24 cellular contexts compared by ENCODE assay signal in genomic region chr12:59078027-59078426, GRCh38.
A peak's percentile ranks its signal among the peaks of the same experiment; 100 is the strongest.
DNase-seq lines count a peak whose midpoint lies in the region; ATAC-seq and TF ChIP-seq lines count a peak whose summit lies in the region.
"Had no signal": no experiment of that assay in that cellular context is flagged by ENCODE, and none has a peak within 500 bp of the region (broad histone marks: within the 10 kb centered on the region; RNA-seq: fewer than 3 reads in every experiment).

No MANE protein-coding gene starts in this region.

- H3K4me3 ChIP-seq in GM23248 = no peak overlapping the region
- H3K4me3 ChIP-seq in mammary epithelial cell (replicated peaks in 1 of 3; ENCODE audit: insufficient read depth in 1 of 3, low read depth in 2 of 3, low read length in 3 of 3) = no peak overlapping the region
- no peak overlapping the region for H3K4me3 ChIP-seq in hepatocyte
- H3K4me3 ChIP-seq in skin epidermis = no peak overlapping the region
- no peak overlapping the region for H3K4me3 ChIP-seq in HAP-1
- H3K4me3 ChIP-seq: A549 had no signal

- no peaks in the 10 kb centered on the region for H3K36me3 ChIP-seq in GM23248 (ENCODE audit: low read depth)
- no peaks in the 10 kb centered on the region for H3K36me3 ChIP-seq in mammary epithelial cell (ENCODE audit: insufficient read depth, low read length)
- H3K36me3 ChIP-seq in hepatocyte (replicated peaks; ENCODE audit: insufficient read depth, low read depth) = no peaks in the 10 kb centered on the region
- no peaks in the 10 kb centered on the region for H3K36me3 ChIP-seq in HAP-1 (replicated peaks)

- intact Hi-C loops in mammary epithelial cell (cut with micrococcal nuclease) = loop anchor here (2.0 kb wide), 1 partner anchor 23 kb away; no protein-coding TSS in a partner anchor

- CTCF ChIA-PET in mammary epithelial cell (lab: Charles Lee; ENCODE audit: low non-redundant PET) = interaction anchor here (0.7 kb wide), 1 partner anchor 157 kb away, joined by 5 read pairs; no protein-coding TSS in a partner anchor

- WGBS in GM23248 (ENCODE audit: low coverage in 1 of 2, low lambda C conversion rate in 2 of 2, missing lambda C conversion rate in 2 of 2), 2 experiments = 18 to 22% methylated on average over 3 of the region's 3 CpGs
- WGBS in mammary epithelial cell (ENCODE audit: low coverage, missing lambda C conversion rate) = 62% methylated on average over 3 of the region's 3 CpGs
- WGBS in hepatocyte (ENCODE audit: low lambda C conversion rate, missing lambda C conversion rate) = 56% methylated on average over 3 of the region's 3 CpGs

- H4K20me1 ChIP-seq in GM23248 (ENCODE audit: insufficient read depth) (no peaks in the 10 kb centered on the region), mammary epithelial cell (ENCODE audit: insufficient read depth, low read length) (no peaks in the 10 kb centered on the region), hepatocyte (ENCODE audit: insufficient read depth, poor library complexity, severe bottlenecking) (no peaks in the 10 kb centered on the region)

- H3K4me1 ChIP-seq in GM23248 (ENCODE audit: insufficient read depth) = 0 out of 2 replicates have a peak, but pooled peaks cover 4% of the 10 kb centered on the region
- H3K4me1 ChIP-seq in mammary epithelial cell (ENCODE audit: insufficient read depth, low read length) = peaks cover 41% of the 10 kb centered on the region
- H3K4me1 ChIP-seq in hepatocyte (ENCODE audit: insufficient read depth) = peaks cover 19% of the 10 kb centered on the region
- no peaks in the 10 kb centered on the region for H3K4me1 ChIP-seq in HAP-1

- H3K79me2 ChIP-seq in GM23248 (ENCODE audit: insufficient read depth) (no peaks in the 10 kb centered on the region), mammary epithelial cell (ENCODE audit: insufficient read depth, low read length) (no peaks in the 10 kb centered on the region), hepatocyte (no peaks in the 10 kb centered on the region)

- TSS peak; percentile 18 for BruUV-seq in mammary epithelial cell (replicated peaks; lab: Mats Ljungman, UMichigan)

- no peaks in the 10 kb centered on the region for H3K27me3 ChIP-seq in GM23248 (replicated peaks; ENCODE audit: insufficient read depth)
- no peaks in the 10 kb centered on the region for H3K27me3 ChIP-seq in mammary epithelial cell (ENCODE audit: insufficient read depth, low read length)
- H3K27me3 ChIP-seq in hepatocyte = no peaks in the 10 kb centered on the region
- H3K27me3 ChIP-seq in HAP-1 (ENCODE audit: low read depth) = no peaks in the 10 kb centered on the region; the same call in 1 of the 2 replicates

- H3K9me3 ChIP-seq in GM23248 (ENCODE audit: low read depth) (no peaks in the 10 kb centered on the region), mammary epithelial cell (replicated peaks; ENCODE audit: insufficient read depth, low read length) (no peaks in the 10 kb centered on the region), hepatocyte (ENCODE audit: low read depth) (no peaks in the 10 kb centered on the region), HAP-1 (no peaks in the 10 kb centered on the region)
- H3K9me3 ChIP-seq: A549 had no signal

- dilution Hi-C loops in mammary epithelial cell (cut with HindIII; ENCODE audit: low sequenced_read_pairs) = no loop called here

- in situ Hi-C loops in GM23248 (cut with MboI) = loop anchor here (25.0 kb wide), 2 partner anchors 541 to 1091 kb away; no protein-coding TSS in a partner anchor
- in situ Hi-C loops in mammary epithelial cell (cut with MboI; ENCODE audit: low sequenced_read_pairs in 2 of 2) = loop anchor here in 1 of 2 donors (25.0 kb wide), 3 partner anchors 541 to 1091 kb away; no protein-coding TSS in a partner anchor
- in situ Hi-C loops in HAP-1 (cut with MboI; ENCODE audit: low sequenced_read_pairs) = no loop called here

- H3K4me2 ChIP-seq in GM23248 (ENCODE audit: unreplicated experiment) (no peak overlapping the region), mammary epithelial cell (ENCODE audit: insufficient read depth, low read depth, low read length) (peak overlapping the region; percentile 75), hepatocyte (peak overlapping the region; percentile 21)
- H3K4me2 ChIP-seq: A549 had no signal

- H3K9me2 ChIP-seq in GM23248 (ENCODE audit: insufficient read depth) (no peaks in the 10 kb centered on the region), hepatocyte (replicated peaks; ENCODE audit: insufficient read depth) (no peaks in the 10 kb centered on the region)

- ATAC-seq in HG03457 (IDR thresholded peaks at IDR 0.05; ENCODE audit: unreplicated experiment) (no peak), HG03196 (IDR thresholded peaks at IDR 0.05; ENCODE audit: unreplicated experiment) (no peak)
- ATAC-seq: A549; activated CD8-positive, alpha-beta T cell treated with anti-CD3 and anti-CD28 coated beads for 36 hours; SK-N-SH treated with all-trans-retinoic acid at 6 μM for 48 hours; stimulated activated memory B cell treated with anti-CD40 and anti-IgM and Interleukin-4, amounts not matched to agents 10 μg/mL and 1 μg/mL and 100 μg/mL, for 72 hours; T-helper 17 cell had no signal

- H2AFZ ChIP-seq in GM23248 (peak overlapping the region; percentile 31; the same call in 1 of the 2 replicates), mammary epithelial cell (ENCODE audit: low read depth, low read length) (peak overlapping the region; percentile 54), hepatocyte (no peak overlapping the region)

- TF ChIP-seq CTCF in mammary epithelial cell (conservative IDR thresholded peaks at IDR 0.05 in 1 of 2, IDR thresholded peaks at IDR 0.05 in 1 of 2; ENCODE audit: extremely low read depth in 1 of 2, insufficient read depth in 1 of 2, low read depth in 1 of 2, low read length in 2 of 2) (no peak), hepatocyte (IDR thresholded peaks at IDR 0.05; ENCODE audit: poor library complexity) (no peak)

- DNase-seq in GM23248 (no peak), mammary epithelial cell (no peak), hepatocyte (ENCODE audit: low spot score) (peak; percentile 13), HAP-1 (ENCODE audit: low spot score in 2 of 2) (no peak), 8988T (no peak)
- DNase-seq: activated CD8-positive, alpha-beta T cell treated with anti-CD3 and anti-CD28 coated beads for 36 hours; activated naive CD8-positive, alpha-beta T cell treated with anti-CD3 and anti-CD28 coated beads for 36 hours; CD4-positive, alpha-beta memory T cell; central memory CD4-positive, alpha-beta T cell; DMS 273 treated with DMSO at 0.1 percent for 48 hours; KBM-7; kidney; MM.1S; NCI-H2081 treated with DMSO at 0.1 percent for 48 hours; NCI-H345; OCI-M1; stimulated activated CD4-positive, alpha-beta T cell treated with anti-CD3 and anti-CD28 coated beads, Interleukin-4, amount 100 ng/mL, for 4 hours; T-helper 17 cell had no signal

- no peak overlapping the region for H3K9ac ChIP-seq in GM23248
- H3K9ac ChIP-seq in mammary epithelial cell (ENCODE audit: insufficient read depth, low read length) = peak overlapping the region; percentile 72

- H3K27ac ChIP-seq in GM23248 (no peak overlapping the region), mammary epithelial cell (ENCODE audit: insufficient read depth, low read depth, low read length) (peak overlapping the region; percentile 95), hepatocyte (peak overlapping the region; percentile 70), skin epidermis (peak overlapping the region in 18 of 21 experiments; percentile 26 to 86 (median 68))
- H3K27ac ChIP-seq: A549 had no signal

- no peaks in the 10 kb centered on the region for H3F3A ChIP-seq in GM23248 (ENCODE audit: insufficient read depth)
